Comparison of ENCODE assay signal across 8 cellular contexts in genomic region chr9:126499005-126499910, GRCh38.
DNase-seq lines count a peak whose midpoint lies in the region; ATAC-seq and TF ChIP-seq lines count a peak whose summit lies in the region.

No MANE protein-coding gene starts in this region.

- peaks cover 5% of the 10 kb centered on the region for H3K27me3 ChIP-seq in CD4-positive, alpha-beta memory T cell (ENCODE audit: insufficient read depth, low read length)
- H3K27me3 ChIP-seq in heart right ventricle, result peaks cover 0 to 14% (median 0%) of the 10 kb centered on the region in 7 donors

- peak overlapping the region in 6 of 8 donors; percentile 5 to 76 (median 24) for H3K4me3 Mint-ChIP-seq in CD4-positive, alpha-beta memory T cell
- no peak overlapping the region for H3K4me3 Mint-ChIP-seq in activated naive CD8-positive, alpha-beta T cell treated with anti-CD3 and anti-CD28 coated beads, Interleukin-2, amount 10 ng/mL, durations not matched to agents 7 days and 5 days
- H3K4me3 Mint-ChIP-seq in progenitor cell of endocrine pancreas (ENCODE audit: low read depth), result peak overlapping the region; percentile 44

- peaks cover 6% of the 10 kb centered on the region for H3K4me1 ChIP-seq in CD4-positive, alpha-beta memory T cell (ENCODE audit: insufficient read depth, low read length)
- peaks cover 0 to 29% (median 22%) of the 10 kb centered on the region in 9 donors for H3K4me1 ChIP-seq in heart right ventricle

- no peaks in the 10 kb centered on the region for H3K9me3 ChIP-seq in CD4-positive, alpha-beta memory T cell (ENCODE audit: control insufficient read depth in 1 of 2, low read length in 2 of 2)
- no peaks in the 10 kb centered on the region for H3K9me3 ChIP-seq in heart right ventricle

- no peak overlapping the region for H3K4me3 ChIP-seq in CD4-positive, alpha-beta memory T cell (ENCODE audit: low read length in 2 of 2)
- H3K4me3 ChIP-seq in heart right ventricle, result peak overlapping the region; percentile 23 to 64 (median 52)

- intact Hi-C loops in CD4-positive, alpha-beta memory T cell (cut with micrococcal nuclease), result loop anchor here (1.0 kb wide), 1 partner anchor 59 kb away; no protein-coding TSS in a partner anchor
- intact Hi-C loops in heart right ventricle (cut with DNase I), result loop anchor here in 4 of 10 donors (2.0 to 10.0 kb wide), 4 partner anchors 194 to 1094 kb away; no protein-coding TSS in a partner anchor

- H3K4me1 Mint-ChIP-seq in CD4-positive, alpha-beta memory T cell, result peaks cover 2 to 11% (median 5%) of the 10 kb centered on the region in 4 donors
- peaks cover 7% of the 10 kb centered on the region for H3K4me1 Mint-ChIP-seq in activated naive CD8-positive, alpha-beta T cell treated with anti-CD3 and anti-CD28 coated beads, Interleukin-2, amount 10 ng/mL, durations not matched to agents 7 days and 5 days
- peaks cover 4% of the 10 kb centered on the region for H3K4me1 Mint-ChIP-seq in progenitor cell of endocrine pancreas (ENCODE audit: low read depth)

- peak; percentile 44 for ATAC-seq in HG02798 (IDR thresholded peaks at IDR 0.05; ENCODE audit: poor library complexity, unreplicated experiment)
- ATAC-seq in activated naive CD8-positive, alpha-beta T cell treated with anti-CD3 and anti-CD28 coated beads, Interleukin-2, amount 10 ng/mL, durations not matched to agents 7 days and 5 days (ENCODE audit: low read depth), result peak; percentile 55
- peak; percentile 53 to 80 (median 70) for ATAC-seq in heart right ventricle
- ATAC-seq in GM21737 (IDR thresholded peaks at IDR 0.05; ENCODE audit: unreplicated experiment), result no peak

- 4% methylated on average over 42 to 46 of the region's 46 CpGs for WGBS in heart right ventricle, 2 donors

- H3K27ac Mint-ChIP-seq in CD4-positive, alpha-beta memory T cell, result no peak overlapping the region
- H3K27ac Mint-ChIP-seq in activated naive CD8-positive, alpha-beta T cell treated with anti-CD3 and anti-CD28 coated beads, Interleukin-2, amount 10 ng/mL, durations not matched to agents 7 days and 5 days, result no peak overlapping the region
- peak overlapping the region; percentile 69 for H3K27ac Mint-ChIP-seq in progenitor cell of endocrine pancreas

- H3K36me3 Mint-ChIP-seq in CD4-positive, alpha-beta memory T cell, result no peaks in the 10 kb centered on the region
- H3K36me3 Mint-ChIP-seq in activated naive CD8-positive, alpha-beta T cell treated with anti-CD3 and anti-CD28 coated beads, Interleukin-2, amount 10 ng/mL, durations not matched to agents 7 days and 5 days, result no peaks in the 10 kb centered on the region
- no peaks in the 10 kb centered on the region for H3K36me3 Mint-ChIP-seq in progenitor cell of endocrine pancreas (ENCODE audit: insufficient read depth)

- peak; percentile 99 to 100 (median 100) for TF ChIP-seq CTCF in heart right ventricle (IDR thresholded peaks at IDR 0.05)
- TF ChIP-seq CTCF in progenitor cell of endocrine pancreas (IDR thresholded peaks at IDR 0.05; ENCODE audit: unreplicated experiment), result peak; percentile 100

- peaks cover 2 to 4% of the 10 kb centered on the region in 2 donors for H3K27me3 Mint-ChIP-seq in CD4-positive, alpha-beta memory T cell
- H3K27me3 Mint-ChIP-seq in activated naive CD8-positive, alpha-beta T cell treated with anti-CD3 and anti-CD28 coated beads, Interleukin-2, amount 10 ng/mL, durations not matched to agents 7 days and 5 days, result peaks cover 2% of the 10 kb centered on the region
- H3K27me3 Mint-ChIP-seq in progenitor cell of endocrine pancreas, result peaks cover 21% of the 10 kb centered on the region

- POLR2A ChIA-PET in CD4-positive, alpha-beta memory T cell (lab: Charles Lee; ENCODE audit: partially characterized antibody), result interaction anchor here (1.0 to 1.7 kb wide), 4 partner anchors 15 to 59 kb away, joined by 3 to 7 read pairs (median 4); no protein-coding TSS in a partner anchor
- POLR2A ChIA-PET in activated naive CD8-positive, alpha-beta T cell treated with anti-CD3 and anti-CD28 coated beads, Interleukin-2, amount 10 ng/mL, durations not matched to agents 7 days and 5 days (lab: Charles Lee), result interaction anchor here (1.3 kb wide), 1 partner anchor 8 kb away, joined by 3 read pairs; no protein-coding TSS in a partner anchor

- no peaks in the 10 kb centered on the region for H3K9me3 Mint-ChIP-seq in CD4-positive, alpha-beta memory T cell
- no peaks in the 10 kb centered on the region for H3K9me3 Mint-ChIP-seq in activated naive CD8-positive, alpha-beta T cell treated with anti-CD3 and anti-CD28 coated beads, Interleukin-2, amount 10 ng/mL, durations not matched to agents 7 days and 5 days
- H3K9me3 Mint-ChIP-seq in progenitor cell of endocrine pancreas (ENCODE audit: low read depth), result no peaks in the 10 kb centered on the region

- H3K27ac ChIP-seq in CD4-positive, alpha-beta memory T cell (ENCODE audit: low read depth, low read length), result no peak overlapping the region
- peak overlapping the region in 2 of 10 donors; percentile 0 to 35 for H3K27ac ChIP-seq in heart right ventricle

- peak in 4 of 5 donors; percentile 47 to 57 (median 49) for DNase-seq in CD4-positive, alpha-beta memory T cell
- DNase-seq in RPMI7951 (ENCODE audit: low read depth), result peak; percentile 17
- DNase-seq in activated naive CD8-positive, alpha-beta T cell treated with anti-CD3 and anti-CD28 coated beads, Interleukin-2, amount 10 ng/mL, durations not matched to agents 7 days and 5 days, result peak; percentile 73
- DNase-seq in heart right ventricle, result peak in 1 of 2 donors; percentile 29
- no peak for DNase-seq in progenitor cell of endocrine pancreas (ENCODE audit: low spot score, unreplicated experiment)
- DNase-seq in islet precursor cell, result no peak

- H3K36me3 ChIP-seq in CD4-positive, alpha-beta memory T cell (ENCODE audit: insufficient read depth, low read length), result no peaks in the 10 kb centered on the region
- H3K36me3 ChIP-seq in heart right ventricle, result peaks cover 0 to 18% (median 0%) of the 10 kb centered on the region in 9 donors

- CTCF ChIA-PET in CD4-positive, alpha-beta memory T cell (lab: Charles Lee; ENCODE audit: partially characterized antibody), result interaction anchor here (0.6 to 14.9 kb wide), 36 partner anchors 8 to 185 kb away, joined by 3 to 266 read pairs (median 4); no protein-coding TSS in a partner anchor

Comparison
In these comparisons a context has a peak if more than half of its experiments do, and no peak if none do; other contexts are left out.
1. DNase-seq: peak in CD4-positive, alpha-beta memory T cell (4 of 5), RPMI7951 (single experiment) and activated naive CD8-positive, alpha-beta T cell treated with anti-CD3 and anti-CD28 coated beads, Interleukin-2, amount 10 ng/mL, durations not matched to agents 7 days and 5 days (single experiment); none in progenitor cell of endocrine pancreas (single experiment) and islet precursor cell (single experiment).
2. H3K4me3 ChIP-seq: peak in heart right ventricle (10 of 10); none in CD4-positive, alpha-beta memory T cell (0 of 2).